In genomic region chr10:6543431-6544005, GRCh38 we compare ENCODE assay signal across 9 cellular contexts. TPM values are rescaled to one million over a fixed set of nuclear protein-coding genes. Genes with fewer than 3 reads are reported as not detected.
DNase-seq lines count a peak whose midpoint lies in the region; ATAC-seq and TF ChIP-seq lines count a peak whose summit lies in the region.
"Had no signal": no experiment of that assay in that cellular context is flagged by ENCODE, and none has a peak within 500 bp of the region (broad histone marks: within the 10 kb centered on the region; RNA-seq: fewer than 3 reads in every experiment).

No MANE protein-coding gene starts in this region.

- H3K4me3 Mint-ChIP-seq in CD14-positive monocyte = peak overlapping the region; percentile 90 to 96
- H3K4me3 Mint-ChIP-seq in activated CD8-positive, alpha-beta memory T cell treated with anti-CD3 and anti-CD28 coated beads, Interleukin-2, amount 10 ng/mL, durations not matched to agents 7 days and 5 days = peak overlapping the region; percentile 79

- H3K9me3 ChIP-seq in mucosa of rectum (ENCODE audit: control insufficient read depth in 2 of 2, low read length in 2 of 2) = no peaks in the 10 kb centered on the region

- H3K9ac ChIP-seq in mucosa of rectum (ENCODE audit: low read depth in 1 of 2, low read length in 2 of 2) = no peak overlapping the region

- peaks cover 21% of the 10 kb centered on the region for H3K4me1 Mint-ChIP-seq in CD14-positive monocyte
- H3K4me1 Mint-ChIP-seq in activated CD8-positive, alpha-beta memory T cell treated with anti-CD3 and anti-CD28 coated beads, Interleukin-2, amount 10 ng/mL, durations not matched to agents 7 days and 5 days = peaks cover 67% of the 10 kb centered on the region

- H3K4me3 ChIP-seq in mucosa of rectum (ENCODE audit: low read length in 2 of 2) = peak overlapping the region in 1 of 2 donors; percentile 26

- CTCF ChIA-PET in activated CD8-positive, alpha-beta memory T cell treated with anti-CD3 and anti-CD28 coated beads, Interleukin-2, amount 10 ng/mL, durations not matched to agents 7 days and 5 days (lab: Charles Lee) = interaction anchor here (1.0 to 3.4 kb wide), 12 partner anchors 12 to 124 kb away, joined by 3 to 36 read pairs (median 6); no protein-coding TSS in a partner anchor

- peaks cover 0 to 5% of the 10 kb centered on the region in 2 donors for H3K27me3 ChIP-seq in mucosa of rectum (ENCODE audit: control insufficient read depth in 2 of 2, insufficient read depth in 2 of 2, low read length in 2 of 2)

- H3K27ac ChIP-seq in mucosa of rectum (ENCODE audit: low read depth in 2 of 2, low read length in 2 of 2) = peak overlapping the region; percentile 16 to 63

- H3K36me3 Mint-ChIP-seq in CD14-positive monocyte = no peaks in the 10 kb centered on the region
- peaks cover 44% of the 10 kb centered on the region for H3K36me3 Mint-ChIP-seq in activated CD8-positive, alpha-beta memory T cell treated with anti-CD3 and anti-CD28 coated beads, Interleukin-2, amount 10 ng/mL, durations not matched to agents 7 days and 5 days

- peak; percentile 47 for ATAC-seq in HG03521 (IDR thresholded peaks at IDR 0.05; ENCODE audit: unreplicated experiment)
- peak; percentile 92 for ATAC-seq in activated CD8-positive, alpha-beta memory T cell treated with anti-CD3 and anti-CD28 coated beads, Interleukin-2, amount 10 ng/mL, durations not matched to agents 7 days and 5 days
- ATAC-seq in HG02970 (IDR thresholded peaks at IDR 0.05; ENCODE audit: low FRiP score, unreplicated experiment) = no peak
- ATAC-seq in GM21737 (IDR thresholded peaks at IDR 0.05; ENCODE audit: unreplicated experiment) = no peak

- intact Hi-C loops in CD14-positive monocyte (cut with micrococcal nuclease) = no loop called here

- DNase-seq in CD14-positive monocyte (ENCODE audit: low spot score) (no peak), pons (ENCODE audit: low spot score) (no peak), NAMALWA (ENCODE audit: low spot score) (no peak)
- DNase-seq in activated CD8-positive, alpha-beta memory T cell treated with anti-CD3 and anti-CD28 coated beads, Interleukin-2, amount 10 ng/mL, durations not matched to agents 7 days and 5 days = peak; percentile 80
- DNase-seq: caudate nucleus had no signal

- H3K27ac Mint-ChIP-seq in CD14-positive monocyte = peak overlapping the region in 4 of 7 donors; percentile 63 to 89 (median 80)
- H3K27ac Mint-ChIP-seq in activated CD8-positive, alpha-beta memory T cell treated with anti-CD3 and anti-CD28 coated beads, Interleukin-2, amount 10 ng/mL, durations not matched to agents 7 days and 5 days = peak overlapping the region; percentile 99

- no peaks in the 10 kb centered on the region for H3K36me3 ChIP-seq in mucosa of rectum (ENCODE audit: control insufficient read depth in 2 of 2, insufficient read depth in 2 of 2, low read length in 2 of 2)

- no peak for TF ChIP-seq CTCF in CD14-positive monocyte (IDR thresholded peaks at IDR 0.05)

- no peaks in the 10 kb centered on the region for H3K4me1 ChIP-seq in mucosa of rectum (ENCODE audit: control insufficient read depth in 2 of 2, insufficient read depth in 2 of 2, low read length in 2 of 2)

- no peaks in the 10 kb centered on the region for H3K9me3 Mint-ChIP-seq in CD14-positive monocyte
- no peaks in the 10 kb centered on the region for H3K9me3 Mint-ChIP-seq in activated CD8-positive, alpha-beta memory T cell treated with anti-CD3 and anti-CD28 coated beads, Interleukin-2, amount 10 ng/mL, durations not matched to agents 7 days and 5 days (ENCODE audit: low read depth)

- peaks cover 0 to 5% (median 2%) of the 10 kb centered on the region in 3 donors for H3K27me3 Mint-ChIP-seq in CD14-positive monocyte (ENCODE audit: low read depth in 3 of 3)
- H3K27me3 Mint-ChIP-seq in activated CD8-positive, alpha-beta memory T cell treated with anti-CD3 and anti-CD28 coated beads, Interleukin-2, amount 10 ng/mL, durations not matched to agents 7 days and 5 days = no peaks in the 10 kb centered on the region

RNA-seq across cellular contexts. Expression of gene PRKCQ, which starts 36.6 kb away (rescaled TPM):
- polyA plus RNA-seq in CD14-positive monocyte = under 1 TPM; 0.09 to 0.29 TPM
- 10 to 100 TPM; 51.0 to 58.7 TPM for total RNA-seq in activated CD8-positive, alpha-beta memory T cell treated with anti-CD3 and anti-CD28 coated beads, Interleukin-2, amount 10 ng/mL, durations not matched to agents 7 days and 5 days

Comparison
In these comparisons a context has a peak if more than half of its experiments do, and no peak if none do; other contexts are left out.
1. ATAC-seq: peak in HG03521 (single experiment) and activated CD8-positive, alpha-beta memory T cell treated with anti-CD3 and anti-CD28 coated beads, Interleukin-2, amount 10 ng/mL, durations not matched to agents 7 days and 5 days (single experiment); none in HG02970 (single experiment) and GM21737 (single experiment).